ENCODE assay signal across 11 cellular contexts in the genomic region with DNA sequence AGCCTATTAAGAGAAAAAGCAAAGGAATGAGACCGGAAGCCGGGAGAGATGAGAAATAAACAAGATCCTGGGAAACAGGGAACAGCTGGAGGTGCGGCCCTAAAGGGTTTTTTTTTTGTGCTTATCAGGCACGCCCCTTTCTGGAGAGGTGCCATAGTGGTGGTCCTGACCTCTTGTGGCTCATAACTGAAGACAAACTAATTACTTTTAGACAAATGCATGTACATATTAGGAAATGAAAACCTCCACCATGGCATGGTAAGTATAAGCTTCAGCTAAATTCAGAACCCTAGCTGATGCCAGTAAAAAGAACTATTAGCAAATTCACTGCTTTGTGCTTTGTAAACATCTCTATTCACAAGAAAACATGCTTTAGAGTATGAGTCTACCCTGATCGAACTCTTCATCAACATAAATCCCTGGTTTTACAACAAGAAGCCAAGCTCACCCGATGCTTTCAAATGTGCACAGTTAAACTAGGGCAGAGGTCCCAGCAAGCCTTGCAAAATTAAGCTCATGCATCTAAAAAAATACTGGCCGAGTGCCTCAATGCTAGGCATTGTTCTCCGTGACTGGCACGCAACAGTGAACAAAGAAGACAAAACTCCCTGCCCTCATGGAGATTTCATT.
A peak's percentile ranks its signal among the peaks of the same experiment; 100 is the strongest.
DNase-seq lines count a peak whose midpoint lies in the region; ATAC-seq and TF ChIP-seq lines count a peak whose summit lies in the region.
"Had no signal": no experiment of that assay in that cellular context is flagged by ENCODE, and none has a peak within 500 bp of the region (broad histone marks: within the 10 kb centered on the region; RNA-seq: fewer than 3 reads in every experiment).

No MANE protein-coding gene starts in this region.

- H3K9me3 ChIP-seq in right atrium auricular region = no peaks in the 10 kb centered on the region
- H3K9me3 ChIP-seq in RWPE2 (ENCODE audit: severe bottlenecking) = no peaks in the 10 kb centered on the region
- H3K9me3 ChIP-seq in transverse colon = no peaks in the 10 kb centered on the region

- ATAC-seq in Right ventricle myocardium superior (ENCODE audit: poor library complexity) (peak; percentile 27), RWPE2 (ENCODE audit: low read depth) (no peak), left ventricle myocardium superior (peak; percentile 22), GM19351 (IDR thresholded peaks at IDR 0.05; ENCODE audit: unreplicated experiment) (no peak)
- ATAC-seq: activated CD8-positive, alpha-beta memory T cell treated with anti-CD3 and anti-CD28 coated beads, Interleukin-2, amount 10 ng/mL, durations not matched to agents 7 days and 5 days; T-cell had no signal

- DNase-seq in Right ventricle myocardium superior (no peak), right atrium auricular region (ENCODE audit: low spot score) (no peak), RWPE2 (ENCODE audit: low spot score) (no peak), left ventricle myocardium superior (no peak), transverse colon (no peak), GDM1 (lab: John Stamatoyannopoulos, UW) (no peak)
- no peak for DNase-seq in stimulated activated CD4-positive, alpha-beta T cell treated with anti-CD3 and anti-CD28 coated beads, Interleukin-2, amount 100 ng/mL, for 48 hours
- DNase-seq: activated CD8-positive, alpha-beta memory T cell treated with anti-CD3 and anti-CD28 coated beads, Interleukin-2, amount 10 ng/mL, durations not matched to agents 7 days and 5 days; occipital lobe; T-cell had no signal

- no peak for TF ChIP-seq CTCF in right atrium auricular region (IDR thresholded peaks at IDR 0.05)
- no peak for TF ChIP-seq CTCF in RWPE2 (IDR thresholded peaks at IDR 0.05; ENCODE audit: poor library complexity, severe bottlenecking)
- TF ChIP-seq CTCF in transverse colon (IDR thresholded peaks at IDR 0.05) = no peak

- H3K4me3 ChIP-seq in right atrium auricular region (no peak overlapping the region), RWPE2 (ENCODE audit: severe bottlenecking) (no peak overlapping the region), transverse colon (no peak overlapping the region)

- 44 to 60% methylated on average over 9 of the region's 9 CpGs for WGBS in transverse colon (ENCODE audit: low coverage in 1 of 2), 2 donors

- no peak for TF ChIP-seq POLR2A in transverse colon (IDR thresholded peaks at IDR 0.05)

- H3K27ac ChIP-seq in right atrium auricular region (peak overlapping the region in 1 of 2 donors; percentile 0), RWPE2 (ENCODE audit: poor library complexity, severe bottlenecking) (peak overlapping the region; percentile 85), transverse colon (peak overlapping the region; percentile 37 to 75 (median 64))

- intact Hi-C loops in Right ventricle myocardium superior (cut with DNase I) (no loop called here), left ventricle myocardium superior (cut with micrococcal nuclease) (no loop called here), transverse colon (cut with DNase I; ENCODE audit: low total_unique reads) (no loop called here)

- TF ChIP-seq EP300 in transverse colon (IDR thresholded peaks at IDR 0.05; ENCODE audit: low read depth) = no peak

- no peaks in the 10 kb centered on the region for H3K27me3 ChIP-seq in right atrium auricular region
- H3K27me3 ChIP-seq in RWPE2 (ENCODE audit: insufficient read depth, poor library complexity, severe bottlenecking) = no peaks in the 10 kb centered on the region
- no peaks in the 10 kb centered on the region for H3K27me3 ChIP-seq in transverse colon

- in situ Hi-C loops in transverse colon (cut with MboI; ENCODE audit: low pct_ligation_motif_present in 1 of 4, low pct_unique_long_range_greater_than_20kb in 1 of 4, low sequenced_read_pairs in 3 of 4) = no loop called here

- H3K4me1 ChIP-seq in right atrium auricular region (peaks cover 0 to 12% of the 10 kb centered on the region in 2 donors), RWPE2 (ENCODE audit: insufficient read depth, poor library complexity, severe bottlenecking) (peaks cover 45% of the 10 kb centered on the region), transverse colon (peaks cover 0 to 31% (median 12%) of the 10 kb centered on the region in 4 donors)

- H3K36me3 ChIP-seq in right atrium auricular region (no peaks in the 10 kb centered on the region), RWPE2 (ENCODE audit: low read depth) (peaks cover 7% of the 10 kb centered on the region; the same call in 1 of the 2 replicates), transverse colon (no peaks in the 10 kb centered on the region)

Comparison
In these comparisons a context has a peak if more than half of its experiments do, and no peak if none do; other contexts are left out.
1. ATAC-seq: peak in Right ventricle myocardium superior (single experiment) and left ventricle myocardium superior (single experiment); none in RWPE2 (single experiment) and GM19351 (single experiment).